ENCODE assay signal across 2 cellular contexts in genomic region chr2:5991305-5991968, GRCh38.
TF ChIP-seq lines count a peak whose summit lies in the region.

No MANE protein-coding gene starts in this region.

TF ChIP-seq in IMR-90, 13 proteins besides CTCF, POLR2A, EP300 and RAD21:
- TF ChIP-seq BHLHE40 (IDR thresholded peaks at IDR 0.05; ENCODE audit: low read depth, low read length) (no peak), MAFK (IDR thresholded peaks at IDR 0.05; ENCODE audit: low read depth, low read length) (no peak), CEBPB (IDR thresholded peaks at IDR 0.05; ENCODE audit: low read depth, low read length) (no peak), RCOR1 (IDR thresholded peaks at IDR 0.05; ENCODE audit: insufficient replicate concordance, low read length) (no peak), MXI1 (IDR thresholded peaks at IDR 0.05; ENCODE audit: borderline replicate concordance, low read depth, low read length) (no peak)

TF ChIP-seq in H1, 55 proteins besides CTCF, POLR2A, EP300 and RAD21:
- TF ChIP-seq SUZ12 (IDR thresholded peaks at IDR 0.05; ENCODE audit: low read length): no peak
- no peak for TF ChIP-seq KDM1A (IDR thresholded peaks at IDR 0.05; ENCODE audit: borderline replicate concordance, low read length)
- TF ChIP-seq SRF (IDR thresholded peaks at IDR 0.05; ENCODE audit: low read depth, low read length): no peak
- no peak for TF ChIP-seq JUN (IDR thresholded peaks at IDR 0.05; ENCODE audit: low read depth, low read length)
- no peak for TF ChIP-seq RFX5 (IDR thresholded peaks at IDR 0.05; ENCODE audit: borderline replicate concordance, low read depth, low read length)
